In genomic region chr13:39552233-39552632, GRCh38 we compare ENCODE assay signal across 31 cellular contexts. TPM values are rescaled to one million over a fixed set of nuclear protein-coding genes. Genes with fewer than 3 reads are reported as not detected.
"Had no signal": no experiment of that assay in that cellular context is flagged by ENCODE, and none has a peak within 500 bp of the region (broad histone marks: within the 10 kb centered on the region; RNA-seq: fewer than 3 reads in every experiment).

No MANE protein-coding gene starts in this region.

- H3K27ac Mint-ChIP-seq: activated B cell treated with CpG ODN at 0.5 μM for 24 hours; activated CD4-positive, alpha-beta memory T cell treated with anti-CD3 and anti-CD28 coated beads for 36 hours; activated CD4-positive, alpha-beta T cell treated with anti-CD3 and anti-CD28 coated beads, Interleukin-2, amount 10 ng/mL, durations not matched to agents 7 days and 5 days; activated naive CD4-positive, alpha-beta T cell treated with anti-CD3 and anti-CD28 coated beads, Interleukin-2, amount 50 U/mL, for 72 hours; activated naive CD8-positive, alpha-beta T cell treated with anti-CD3 and anti-CD28 coated beads, Interleukin-2, amount 50 U/mL, for 24 hours; T-helper 1 cell treated with Interleukin-12 subunit alpha and Interleukin-12 subunit beta and Interleukin-4 antibody, amounts not matched to agents 30 μg/mL and 1 μg/mL, for 36 hours had no signal

- H3K9ac ChIP-seq: KMS-11 had no signal

- H3K36me3 ChIP-seq: ascending aorta, Peyer's patch had no signal

- H3K4me3 Mint-ChIP-seq: activated B cell treated with CpG ODN at 0.5 μM for 24 hours; activated CD4-positive, alpha-beta memory T cell treated with anti-CD3 and anti-CD28 coated beads for 36 hours; activated CD4-positive, alpha-beta T cell treated with anti-CD3 and anti-CD28 coated beads, Interleukin-2, amount 10 ng/mL, durations not matched to agents 7 days and 5 days; activated naive CD8-positive, alpha-beta T cell treated with anti-CD3 and anti-CD28 coated beads, Interleukin-2, amount 50 U/mL, for 24 hours; activated T-cell treated with anti-CD3 and anti-CD28 coated beads, Interleukin-2, amount 50 U/mL, for 4 hours; T-helper 1 cell treated with Interleukin-12 subunit alpha and Interleukin-12 subunit beta and Interleukin-4 antibody, amounts not matched to agents 30 μg/mL and 1 μg/mL, for 36 hours had no signal

- H3K4me3 ChIP-seq: ascending aorta, body of pancreas, MG63, Peyer's patch, SJSA1 had no signal

- H3K36me3 Mint-ChIP-seq: activated CD4-positive, alpha-beta memory T cell treated with anti-CD3 and anti-CD28 coated beads for 36 hours; activated naive CD4-positive, alpha-beta T cell treated with anti-CD3 and anti-CD28 coated beads, Interleukin-2, amount 50 U/mL, for 72 hours had no signal

- H3K27ac ChIP-seq: ascending aorta, body of pancreas, KMS-11, Peyer's patch, RWPE1, SJSA1 had no signal

- H3K4me1 ChIP-seq: body of pancreas, Peyer's patch, SJSA1 had no signal

- H3K27me3 ChIP-seq: ascending aorta, body of pancreas, MG63, Peyer's patch, SJSA1 had no signal

- H3K9me3 ChIP-seq: ascending aorta, body of pancreas, MG63, Peyer's patch, SJSA1 had no signal

- H3K4me2 ChIP-seq: KMS-11 had no signal

- H3K27me3 Mint-ChIP-seq: activated B cell treated with CpG ODN at 0.5 μM for 24 hours had no signal

- H3K4me1 Mint-ChIP-seq: activated B cell treated with CpG ODN at 0.5 μM for 24 hours; activated CD4-positive, alpha-beta T cell treated with anti-CD3 and anti-CD28 coated beads, Interleukin-2, amount 10 ng/mL, durations not matched to agents 7 days and 5 days; activated naive CD8-positive, alpha-beta T cell treated with anti-CD3 and anti-CD28 coated beads, Interleukin-2, amount 50 U/mL, for 24 hours had no signal

- ATAC-seq: activated naive CD4-positive, alpha-beta T cell treated with anti-CD3 and anti-CD28 coated beads, Interleukin-2, amount 50 U/mL, for 72 hours; activated naive CD8-positive, alpha-beta T cell treated with anti-CD3 and anti-CD28 coated beads, Interleukin-2, amount 50 U/mL, for 24 hours; activated T-cell treated with anti-CD3 and anti-CD28 coated beads, Interleukin-2, amount 50 U/mL, for 4 hours; body of pancreas; HepG2; SK-N-SH treated with all-trans-retinoic acid at 6 μM for 48 hours had no signal

- DNase-seq: activated B cell treated with CpG ODN at 0.5 μM for 24 hours; activated CD4-positive, alpha-beta memory T cell treated with anti-CD3 and anti-CD28 coated beads for 36 hours; activated CD4-positive, alpha-beta T cell treated with anti-CD3 and anti-CD28 coated beads, Interleukin-2, amount 10 ng/mL, durations not matched to agents 7 days and 5 days; activated CD8-positive, alpha-beta memory T cell treated with anti-CD3 and anti-CD28 coated beads for 24 hours; activated effector memory CD4-positive, alpha-beta T cell treated with anti-CD3 and anti-CD28 coated beads, Interleukin-2, amount 50 U/mL, for 16 hours; activated naive CD4-positive, alpha-beta T cell treated with Interleukin-2 at 50 U/mL for 16 hours; activated naive CD8-positive, alpha-beta T cell treated with anti-CD3 and anti-CD28 coated beads, Interleukin-2, amount 50 U/mL, for 24 hours; activated T-cell treated with anti-CD3 and anti-CD28 coated beads, Interleukin-2, amount 50 U/mL, for 4 hours; amniotic stem cell; body of pancreas; MG63; MV-4-11; NCI-H1092 treated with DMSO at 0.1 percent for 48 hours; NCI-H1436 treated with DMSO at 0.1 percent for 48 hours; NCI-H2029; NCI-H2107; NCI-H2171 treated with DMSO at 0.1 percent for 48 hours; NCI-H226; NCI-H526; Peyer's patch; SHP77; SW 1271; T-helper 9 cell had no signal

RNA-seq across cellular contexts. Expression of gene LHFPL6, which starts 50.8 kb away (rescaled TPM):
- total RNA-seq: HepG2 had no signal
- polyA plus RNA-seq: HepG2 had no signal
